ENCODE assay signal across 20 cellular contexts in genomic region chr4:27040351-27040750, GRCh38.
DNase-seq lines count a peak whose midpoint lies in the region; ATAC-seq, FAIRE-seq and TF ChIP-seq lines count a peak whose summit lies in the region.
"Had no signal": no experiment of that assay in that cellular context is flagged by ENCODE, and none has a peak within 500 bp of the region (broad histone marks: within the 10 kb centered on the region; RNA-seq: fewer than 3 reads in every experiment).

No MANE protein-coding gene starts in this region.

- no peak overlapping the region for H2BK5ac ChIP-seq in neuronal stem cell (ENCODE audit: low read length)

- no peaks in the 10 kb centered on the region for H4K20me1 ChIP-seq in OCI-LY3 (ENCODE audit: insufficient read depth, low read length)

- H3K27ac ChIP-seq in OCI-LY3 (ENCODE audit: low read length) (no peak overlapping the region), lower lobe of right lung (no peak overlapping the region), neuronal stem cell (replicated peaks; ENCODE audit: low read length) (no peak overlapping the region), foreskin keratinocyte (no peak overlapping the region)
- H3K27ac ChIP-seq: gastrocnemius medialis had no signal

- no peak overlapping the region for H2BK15ac ChIP-seq in neuronal stem cell (ENCODE audit: low read length)

- TF ChIP-seq CTCF in OCI-LY3 (IDR thresholded peaks at IDR 0.05; ENCODE audit: low read depth, low read length) = no peak
- TF ChIP-seq CTCF in lower lobe of right lung (IDR thresholded peaks at IDR 0.05) = no peak
- TF ChIP-seq CTCF in foreskin keratinocyte (conservative IDR thresholded peaks at IDR 0.05) = no peak

- H3K27me3 ChIP-seq in OCI-LY3 (ENCODE audit: low read depth, low read length) (peaks cover 9% of the 10 kb centered on the region; the same call in 1 of the 2 replicates), lower lobe of right lung (ENCODE audit: low read depth) (no peaks in the 10 kb centered on the region), neuronal stem cell (ENCODE audit: control insufficient read depth in 3 of 3, insufficient read depth in 3 of 3, low read depth in 1 of 3, low read length in 3 of 3) (no peaks in the 10 kb centered on the region), foreskin keratinocyte (peaks cover 11% of the 10 kb centered on the region)
- H3K27me3 ChIP-seq: gastrocnemius medialis had no signal

- FAIRE-seq in GM12891 (lab: Jason Lieb, UNC) (peak; percentile 28), frontal cortex (lab: Jason Lieb, UNC) (no peak)

- H4K8ac ChIP-seq in neuronal stem cell (ENCODE audit: low read depth, low read length) = no peak overlapping the region

- H2AFZ ChIP-seq in OCI-LY3 (ENCODE audit: low read depth, low read length) (0 out of 2 replicates have a peak overlapping the region, but pooled peaks have one; percentile 24), neuronal stem cell (ENCODE audit: low read length) (no peak overlapping the region)

- DNase-seq in GM12891 (ENCODE audit: insufficient read length, low spot score) (no peak), lower lobe of right lung (peak; percentile 56), neuronal stem cell (ENCODE audit: low spot score) (no peak), frontal cortex (ENCODE audit: low spot score in 2 of 2) (no peak), foreskin keratinocyte (no peak)
- DNase-seq: activated CD4-positive, alpha-beta T cell treated with anti-CD3 and anti-CD28 coated beads, Interleukin-2, amount 50 U/mL, for 1 hour; activated CD8-positive, alpha-beta memory T cell treated with anti-CD3 and anti-CD28 coated beads, Interleukin-2, amount 50 U/mL, for 4 hours; activated naive CD8-positive, alpha-beta T cell treated with anti-CD3 and anti-CD28 coated beads, Interleukin-2, amount 10 ng/mL, durations not matched to agents 7 days and 5 days; DMS79; effector CD8-positive, alpha-beta T cell; gastrocnemius medialis; HFFc6; NCI-H1048; NCI-H2029; NCI-H446 treated with DMSO at 0.1 percent for 48 hours; spleen; stimulated activated CD4-positive, alpha-beta T cell treated with anti-CD3 and anti-CD28 coated beads, Interleukin-4, amount 100 ng/mL, for 4 hours had no signal

- no peak overlapping the region for H3K18ac ChIP-seq in neuronal stem cell (ENCODE audit: low read length)

- no peak overlapping the region for H2BK120ac ChIP-seq in neuronal stem cell (ENCODE audit: low read depth, low read length)

- H3K14ac ChIP-seq in neuronal stem cell (ENCODE audit: low read length) = no peak overlapping the region

- intact Hi-C loops in lower lobe of right lung (cut with DNase I) = no loop called here

- H3K4me2 ChIP-seq in OCI-LY3 (ENCODE audit: low read length) (0 out of 2 replicates have a peak overlapping the region, but pooled peaks have one; percentile 5), neuronal stem cell (ENCODE audit: insufficient read depth, low read length, poor library complexity, severe bottlenecking) (no peak overlapping the region)

- ATAC-seq in HG03442 (IDR thresholded peaks at IDR 0.05; ENCODE audit: unreplicated experiment) (peak; percentile 60), lower lobe of right lung (peak; percentile 32 to 73), foreskin keratinocyte (no peak), GM21447 (IDR thresholded peaks at IDR 0.05; ENCODE audit: unreplicated experiment) (no peak)
- ATAC-seq: gastrocnemius medialis had no signal

- H3K36me3 ChIP-seq in OCI-LY3 (replicated peaks; ENCODE audit: low read depth, low read length) = no peaks in the 10 kb centered on the region
- no peaks in the 10 kb centered on the region for H3K36me3 ChIP-seq in lower lobe of right lung
- H3K36me3 ChIP-seq in neuronal stem cell (replicated peaks in 1 of 2; ENCODE audit: control insufficient read depth in 2 of 2, insufficient read depth in 2 of 2, low read length in 2 of 2) = no peaks in the 10 kb centered on the region
- H3K36me3 ChIP-seq: gastrocnemius medialis, spleen had no signal

- H2AK5ac ChIP-seq in neuronal stem cell (ENCODE audit: low read depth, low read length) = no peak overlapping the region

- no peak for TF ChIP-seq POLR2A in GM12891 (IDR thresholded peaks at IDR 0.05; ENCODE audit: low read depth, low read length)

- H2BK12ac ChIP-seq in neuronal stem cell (ENCODE audit: low read length) = no peak overlapping the region

- WGBS in neuronal stem cell (ENCODE audit: extremely low coverage in 2 of 2, insufficient read length in 2 of 2, insufficient replicate concordance in 1 of 2), 2 donors = no CpG with 5 or more reads among the region's 7 CpGs

- no peaks in the 10 kb centered on the region for H3K79me2 ChIP-seq in OCI-LY3 (ENCODE audit: low read length)

- H3K9me3 ChIP-seq in OCI-LY3 (ENCODE audit: insufficient read depth, low read length) = peaks cover 6% of the 10 kb centered on the region; the same call in 1 of the 2 replicates
- H3K9me3 ChIP-seq in lower lobe of right lung = no peaks in the 10 kb centered on the region
- no peaks in the 10 kb centered on the region for H3K9me3 ChIP-seq in neuronal stem cell (replicated peaks in 1 of 2; ENCODE audit: control insufficient read depth in 2 of 2, insufficient read depth in 1 of 2, low read depth in 1 of 2, low read length in 2 of 2)
- H3K9me3 ChIP-seq: gastrocnemius medialis had no signal

- H3K4me3 ChIP-seq in OCI-LY3 (ENCODE audit: low read length) = no peak overlapping the region
- no peak overlapping the region for H3K4me3 ChIP-seq in lower lobe of right lung
- no peak overlapping the region for H3K4me3 ChIP-seq in neuronal stem cell (ENCODE audit: low read length in 2 of 2)
- H3K4me3 ChIP-seq: gastrocnemius medialis, spleen had no signal

- no peaks in the 10 kb centered on the region for H3K79me1 ChIP-seq in neuronal stem cell (ENCODE audit: low read depth, low read length)

- H3K4ac ChIP-seq in neuronal stem cell (ENCODE audit: low read length) = no peak overlapping the region

- H4K91ac ChIP-seq in neuronal stem cell (ENCODE audit: low read depth, low read length, poor library complexity) = no peak overlapping the region

- H3K23ac ChIP-seq in neuronal stem cell (ENCODE audit: low read depth, low read length, poor library complexity) = no peak overlapping the region

- H3K9ac ChIP-seq in OCI-LY3 (ENCODE audit: low read length) (no peak overlapping the region), neuronal stem cell (ENCODE audit: low read depth, low read length, poor library complexity) (no peak overlapping the region)

- peaks cover 6% of the 10 kb centered on the region for H3K4me1 ChIP-seq in OCI-LY3 (ENCODE audit: low read length)
- no peaks in the 10 kb centered on the region for H3K4me1 ChIP-seq in lower lobe of right lung
- no peaks in the 10 kb centered on the region for H3K4me1 ChIP-seq in neuronal stem cell (ENCODE audit: control insufficient read depth in 2 of 2, insufficient read depth in 1 of 2, low read depth in 1 of 2, low read length in 2 of 2)
- no peaks in the 10 kb centered on the region for H3K4me1 ChIP-seq in foreskin keratinocyte
- H3K4me1 ChIP-seq: gastrocnemius medialis had no signal

TF ChIP-seq in GM12891, 5 proteins besides CTCF, POLR2A, EP300 and RAD21:
- no peak for TF ChIP-seq SPI1 (IDR thresholded peaks at IDR 0.05; ENCODE audit: low read depth, low read length)
- no peak for TF ChIP-seq POU2F2 (IDR thresholded peaks at IDR 0.05; ENCODE audit: low read depth, low read length)
- no peak for TF ChIP-seq POLR2AphosphoS5 (IDR thresholded peaks at IDR 0.05; ENCODE audit: low read depth, low read length)
- no peak for TF ChIP-seq PAX5 (IDR thresholded peaks at IDR 0.05; ENCODE audit: insufficient read depth, low read length, severe bottlenecking)
TF ChIP-seq in GM12891: peak in this region for 0.

Comparison
In these comparisons a context has a peak if more than half of its experiments do, and no peak if none do; other contexts are left out.
1. ATAC-seq: peak in HG03442 (single experiment) and lower lobe of right lung (2 of 2); none in foreskin keratinocyte (single experiment) and GM21447 (single experiment).